23 cellular contexts compared by ENCODE assay signal in genomic region chr1:61781151-61781550, GRCh38. TPM values are rescaled to one million over a fixed set of nuclear protein-coding genes. Genes with fewer than 3 reads are reported as not detected.
DNase-seq lines count a peak whose midpoint lies in the region; ATAC-seq, FAIRE-seq and TF ChIP-seq lines count a peak whose summit lies in the region.
"Had no signal": no experiment of that assay in that cellular context is flagged by ENCODE, and none has a peak within 500 bp of the region (broad histone marks: within the 10 kb centered on the region; RNA-seq: fewer than 3 reads in every experiment).

No MANE protein-coding gene starts in this region.

- POLR2A ChIA-PET in CD4-positive, alpha-beta T cell (lab: Charles Lee), result interaction anchor here (1.2 kb wide), 1 partner anchor 56 kb away, joined by 5 read pairs; the partner anchor contains the start of gene TM2D1
- POLR2A ChIA-PET in CD8-positive, alpha-beta memory T cell (lab: Charles Lee), result no interaction called here
- POLR2A ChIA-PET in K562 (lab: Yijun Ruan, JAX), result interaction anchor here (0.6 to 1.0 kb wide), 2 partner anchors 12 to 117 kb away, joined by 4 read pairs; no protein-coding TSS in a partner anchor

- CTCF ChIA-PET in CD4-positive, alpha-beta T cell (lab: Charles Lee), result no interaction called here
- CTCF ChIA-PET in CD8-positive, alpha-beta memory T cell (lab: Charles Lee), result no interaction called here
- CTCF ChIA-PET in K562 (lab: Yijun Ruan, JAX; ENCODE audit: low intra/inter-chr PET ratio), result no interaction called here

- no peak overlapping the region for H2AFZ ChIP-seq in K562 (ENCODE audit: low read depth, low read length)

- H3K27me3 Mint-ChIP-seq in CD4-positive, alpha-beta T cell, result no peaks in the 10 kb centered on the region
- no peaks in the 10 kb centered on the region for H3K27me3 Mint-ChIP-seq in CD8-positive, alpha-beta memory T cell
- H3K27me3 Mint-ChIP-seq: activated naive CD8-positive, alpha-beta T cell treated with anti-CD3 and anti-CD28 coated beads, Interleukin-2, amount 50 U/mL, for 24 hours had no signal

- H3K27ac ChIP-seq in CD4-positive, alpha-beta T cell (ENCODE audit: low read depth, low read length), result no peak overlapping the region
- H3K27ac ChIP-seq in CD8-positive, alpha-beta memory T cell (ENCODE audit: low read depth, low read length), result no peak overlapping the region
- H3K27ac ChIP-seq in K562 (ENCODE audit: extremely low read depth, low read depth, low read length), result no peak overlapping the region
- H3K27ac ChIP-seq in right atrium auricular region, result no peak overlapping the region
- H3K27ac ChIP-seq: body of pancreas, dorsolateral prefrontal cortex, upper lobe of left lung had no signal

- ATAC-seq in CD4-positive, alpha-beta T cell (ENCODE audit: poor library complexity), result no peak
- peak; percentile 73 for ATAC-seq in K562
- ATAC-seq in stimulated activated naive CD8-positive, alpha-beta T cell treated with anti-CD3 and anti-CD28 coated beads, Interleukin-15, Interleukin-2, amounts not matched to agents 100 U/mL and 50 U/mL, for 24 hours, result no peak
- ATAC-seq: activated naive CD8-positive, alpha-beta T cell treated with anti-CD3 and anti-CD28 coated beads, Interleukin-2, amount 50 U/mL, for 24 hours; body of pancreas had no signal

- in situ Hi-C loops in SK-MEL-5 (cut with HindIII; ENCODE audit: low pct_unique_long_range_greater_than_20kb, low sequenced_read_pairs) (no loop called here), K562 (cut with MboI) (no loop called here)

- peaks cover 54% of the 10 kb centered on the region for H3K4me1 Mint-ChIP-seq in CD4-positive, alpha-beta T cell (ENCODE audit: low read depth)
- H3K4me1 Mint-ChIP-seq in CD8-positive, alpha-beta memory T cell, result peaks cover 52 to 62% (median 60%) of the 10 kb centered on the region in 3 donors
- H3K4me1 Mint-ChIP-seq: CD14-positive monocyte had no signal

- no peak overlapping the region for H3K9ac ChIP-seq in K562 (ENCODE audit: insufficient read depth in 1 of 2, low read depth in 2 of 2, low read length in 2 of 2)

- no peak for TF ChIP-seq RAD21 in K562 (CRISPR knock-in tag; conservative IDR thresholded peaks at IDR 0.05 in 1 of 2, IDR thresholded peaks at IDR 0.05 in 1 of 2)

- TF ChIP-seq EP300 in K562 (IDR thresholded peaks at IDR 0.05; ENCODE audit: low read length), result no peak

- no peak overlapping the region for H3K4me3 ChIP-seq in CD8-positive, alpha-beta memory T cell (ENCODE audit: low read length)
- H3K4me3 ChIP-seq in K562 (no peak overlapping the region), right atrium auricular region (no peak overlapping the region)
- H3K4me3 ChIP-seq: body of pancreas, dorsolateral prefrontal cortex, upper lobe of left lung had no signal

- TF ChIP-seq POLR2A in K562 (conservative IDR thresholded peaks at IDR 0.05), result no peak

- peak overlapping the region; percentile 85 for H3K27ac Mint-ChIP-seq in CD4-positive, alpha-beta T cell
- peak overlapping the region in 7 of 8 donors; percentile 14 to 76 (median 64) for H3K27ac Mint-ChIP-seq in CD8-positive, alpha-beta memory T cell
- H3K27ac Mint-ChIP-seq: activated naive CD8-positive, alpha-beta T cell treated with anti-CD3 and anti-CD28 coated beads, Interleukin-2, amount 50 U/mL, for 24 hours; CD14-positive monocyte had no signal

- no peaks in the 10 kb centered on the region for H4K20me1 ChIP-seq in K562 (replicated peaks; ENCODE audit: control insufficient read depth, insufficient read depth, low read length)

- no peak for TF ChIP-seq CTCF in CD4-positive, alpha-beta T cell (IDR thresholded peaks at IDR 0.05)
- TF ChIP-seq CTCF in K562 (IDR thresholded peaks at IDR 0.05 in 2 of 3, conservative IDR thresholded peaks at IDR 0.05 in 1 of 3; ENCODE audit: insufficient read depth in 2 of 3, low read depth in 1 of 3, low read length in 3 of 3) (no peak), right atrium auricular region (IDR thresholded peaks at IDR 0.05) (no peak)

- no peaks in the 10 kb centered on the region for H3K36me3 ChIP-seq in CD8-positive, alpha-beta memory T cell (ENCODE audit: insufficient read depth, low read length)
- H3K36me3 ChIP-seq in K562 (ENCODE audit: control insufficient read depth, insufficient read depth, low read length) (no peaks in the 10 kb centered on the region), right atrium auricular region (no peaks in the 10 kb centered on the region)

- no peak overlapping the region for H3K4me2 ChIP-seq in K562 (ENCODE audit: insufficient read depth, low read length)

- no peaks in the 10 kb centered on the region for H3K9me3 Mint-ChIP-seq in CD4-positive, alpha-beta T cell
- no peaks in the 10 kb centered on the region for H3K9me3 Mint-ChIP-seq in CD8-positive, alpha-beta memory T cell
- H3K9me3 Mint-ChIP-seq: activated naive CD8-positive, alpha-beta T cell treated with anti-CD3 and anti-CD28 coated beads, Interleukin-2, amount 50 U/mL, for 24 hours; CD14-positive monocyte had no signal

- intact Hi-C loops in CD4-positive, alpha-beta T cell (cut with DNase I, micrococcal nuclease), result loop anchor here (2.0 to 10.0 kb wide), 3 partner anchors 36 to 706 kb away; partner anchors contain the start of gene PATJ (in 1 of the 2)
- intact Hi-C loops in K562 (cut with micrococcal nuclease), result no loop called here
- intact Hi-C loops in posterior cingulate gyrus (cut with DNase I), result no loop called here

- DNase-seq in CD4-positive, alpha-beta T cell, result no peak
- no peak for DNase-seq in CD8-positive, alpha-beta memory T cell
- DNase-seq in SK-MEL-5 (ENCODE audit: low read depth, low spot score), result peak; percentile 62
- peak in 2 of 4 experiments; percentile 30 to 33 for DNase-seq in K562 (ENCODE audit: extremely low read depth in 1 of 4, low spot score in 3 of 4)
- DNase-seq in right atrium auricular region (ENCODE audit: low spot score), result no peak
- DNase-seq in posterior cingulate gyrus, result no peak
- DNase-seq in stimulated activated naive CD8-positive, alpha-beta T cell treated with anti-CD3 and anti-CD28 coated beads, Interleukin-15, Interleukin-2, amounts not matched to agents 100 U/mL and 50 U/mL, for 24 hours, result no peak
- DNase-seq in amniotic stem cell (lab: John Stamatoyannopoulos, UW), result no peak
- DNase-seq: activated CD4-positive, CD25-positive, alpha-beta regulatory T cell treated with anti-CD3 and anti-CD28 coated beads, Interleukin-2, amount 50 U/mL, for 72 hours; activated effector memory CD4-positive, alpha-beta T cell treated with anti-CD3 and anti-CD28 coated beads, Interleukin-2, amount 50 U/mL, for 16 hours; activated naive CD8-positive, alpha-beta T cell treated with anti-CD3 and anti-CD28 coated beads, Interleukin-2, amount 50 U/mL, for 24 hours; body of pancreas; cerebellar nuclear complex; DMS153; dorsolateral prefrontal cortex; NCI-H1417 treated with DMSO at 0.1 percent for 48 hours; SHP77 treated with DMSO at 0.1 percent for 48 hours; stimulated activated CD8-positive, alpha-beta memory T cell treated with anti-CD3 and anti-CD28 coated beads, Interleukin-4, amount 100 ng/mL, for 48 hours; upper lobe of left lung had no signal

- peak; percentile 23 for FAIRE-seq in K562 (lab: Jason Lieb, UNC)
- FAIRE-seq: endothelial cell of umbilical vein, G401.6, GM18507 had no signal

- H3K4me3 Mint-ChIP-seq in CD4-positive, alpha-beta T cell, result peak overlapping the region; percentile 1
- H3K4me3 Mint-ChIP-seq in CD8-positive, alpha-beta memory T cell, result peak overlapping the region in 6 of 7 donors; percentile 1 to 61 (median 18)
- H3K4me3 Mint-ChIP-seq: activated naive CD8-positive, alpha-beta T cell treated with anti-CD3 and anti-CD28 coated beads, Interleukin-2, amount 50 U/mL, for 24 hours; CD14-positive monocyte had no signal

- H3K36me3 Mint-ChIP-seq in CD4-positive, alpha-beta T cell (ENCODE audit: low read depth), result peaks cover 14% of the 10 kb centered on the region
- peaks cover under 1 to 20% (median 7%) of the 10 kb centered on the region in 3 donors for H3K36me3 Mint-ChIP-seq in CD8-positive, alpha-beta memory T cell
- H3K36me3 Mint-ChIP-seq: CD14-positive monocyte had no signal

- no peaks in the 10 kb centered on the region for H3K79me2 ChIP-seq in K562 (ENCODE audit: control insufficient read depth, insufficient read depth, low read length)

- H3K9me3 ChIP-seq in CD4-positive, alpha-beta T cell (ENCODE audit: control insufficient read depth, low read length), result no peaks in the 10 kb centered on the region
- H3K9me3 ChIP-seq in CD8-positive, alpha-beta memory T cell (ENCODE audit: low read length), result no peaks in the 10 kb centered on the region
- H3K9me3 ChIP-seq in K562 (replicated peaks; ENCODE audit: control insufficient read depth, insufficient read depth, low read depth, low read length) (no peaks in the 10 kb centered on the region), right atrium auricular region (no peaks in the 10 kb centered on the region)
- H3K9me3 ChIP-seq: body of pancreas, upper lobe of left lung had no signal

- no peaks in the 10 kb centered on the region for H3K27me3 ChIP-seq in CD4-positive, alpha-beta T cell (ENCODE audit: control insufficient read depth, insufficient read depth, low read length)
- no peaks in the 10 kb centered on the region for H3K27me3 ChIP-seq in CD8-positive, alpha-beta memory T cell (ENCODE audit: insufficient read depth, low read length, poor library complexity, severe bottlenecking)
- H3K27me3 ChIP-seq in K562 (ENCODE audit: control insufficient read depth in 2 of 2, insufficient read depth in 2 of 2, low read length in 2 of 2) (peaks cover 2 to 3% of the 10 kb centered on the region in 2 experiments; a peak in 4 of 5 replicates), right atrium auricular region (no peaks in the 10 kb centered on the region)
- H3K27me3 ChIP-seq: body of pancreas, dorsolateral prefrontal cortex, upper lobe of left lung had no signal

- peaks cover 48% of the 10 kb centered on the region for H3K4me1 ChIP-seq in CD8-positive, alpha-beta memory T cell (ENCODE audit: insufficient read depth, low read length)
- H3K4me1 ChIP-seq in K562 (replicated peaks in 1 of 2; ENCODE audit: control insufficient read depth in 2 of 2, insufficient read depth in 2 of 2, low read length in 2 of 2) (peaks cover 0 to 9% of the 10 kb centered on the region in 2 experiments; a peak in 2 of 5 replicates), right atrium auricular region (no peaks in the 10 kb centered on the region)
- H3K4me1 ChIP-seq: upper lobe of left lung had no signal

- H3K9me1 ChIP-seq in K562 (ENCODE audit: control insufficient read depth, insufficient read depth, low read length), result no peaks in the 10 kb centered on the region

- no TSS peak for BruUV-seq in K562 (replicated peaks; lab: Mats Ljungman, UMichigan)

RNA-seq across cellular contexts. Expression of gene PATJ, which starts 38.9 kb away (rescaled TPM):
- total RNA-seq in CD4-positive, alpha-beta T cell, result 10 to 100 TPM; 50.4 to 54.1 TPM
- 10 to 100 TPM in 1 of 2 experiments, 1 to 10 TPM in 1; 9.8 to 10.3 TPM for total RNA-seq in CD8-positive, alpha-beta memory T cell
- polyA plus RNA-seq in CD8-positive, alpha-beta memory T cell, result 24.4 TPM
- 6.3 and 6.7 TPM in 2 replicates for total RNA-seq in SK-MEL-5 (2014; rRNA removed; shearing (Covaris generic))
- 4.5 and 5.4 TPM in 2 replicates for polyA plus RNA-seq in SK-MEL-5 (2015; cell fraction: cytosol; rRNA removed)
- polyA plus RNA-seq in SK-MEL-5 (2015; cell fraction: nucleus; rRNA removed), result 6.8 and 10.3 TPM in 2 replicates
- total RNA-seq in K562 (2011; cell fraction: chromatin; rRNA removed; ENCODE audit: low replicate concordance), result not detected in 2 replicates
- not detected in 2 replicates for total RNA-seq in K562 (2011; cell fraction: nucleolus; rRNA removed)
- total RNA-seq in K562 (2011; cell fraction: nucleoplasm; rRNA removed), result not detected in 2 replicates
- total RNA-seq in K562 (2014; rRNA removed), result not detected in 2 replicates
- total RNA-seq in K562 (2014; rRNA removed; fragmentation: Illumina TruSeq; extraction: Trizol), result not detected in 2 replicates
- not detected in 2 replicates for total RNA-seq in K562 (2015; rRNA removed; fragmentation: Illumina TruSeq; extraction: Trizol)
- 0.22 and 0.47 TPM in 2 replicates for total RNA-seq in K562 (2021)
- polyA plus RNA-seq in K562 (2011; rRNA removed), result not detected in 2 replicates
- not detected in 2 replicates for polyA plus RNA-seq in K562 (2011; cell fraction: cytosol; rRNA removed)
- not detected in 2 replicates for polyA plus RNA-seq in K562 (2011; cell fraction: nucleus; rRNA removed)
- polyA plus RNA-seq in K562 (2012), result not detected in 2 replicates
- not detected in 2 replicates for polyA plus RNA-seq in K562 (2014; fragmentation: Illumina TruSeq; extraction: Trizol)
- polyA plus RNA-seq in K562 (2014; fragmentation: Nextera tagmentation; extraction: Ambion mirVana), result not detected
- polyA plus RNA-seq in K562 (2014; rRNA removed), result not detected in 2 replicates
- polyA minus RNA-seq in K562 (2011; rRNA and poly(A)+ RNA removed), result not detected in 2 replicates
- polyA minus RNA-seq in K562 (2011; cell fraction: cytosol; rRNA and poly(A)+ RNA removed), result not detected in 2 replicates
- not detected in 2 replicates for polyA minus RNA-seq in K562 (2011; cell fraction: nucleus; rRNA and poly(A)+ RNA removed)
- 10 to 100 TPM; 37.9 to 72.1 TPM for total RNA-seq in right atrium auricular region

RNA-seq across cellular contexts. Expression of gene TM2D1, which starts 56.2 kb away (rescaled TPM):
- total RNA-seq in CD4-positive, alpha-beta T cell, result 10 to 100 TPM; 12.0 to 13.7 TPM
- 10 to 100 TPM; 30.1 to 32.5 TPM for total RNA-seq in CD8-positive, alpha-beta memory T cell
- 37.1 TPM for polyA plus RNA-seq in CD8-positive, alpha-beta memory T cell
- 90.0 and 96.9 TPM in 2 replicates for total RNA-seq in SK-MEL-5 (2014; rRNA removed; shearing (Covaris generic))
- polyA plus RNA-seq in SK-MEL-5 (2015; cell fraction: cytosol; rRNA removed), result 88.7 and 97.5 TPM in 2 replicates
- 41.5 and 50.3 TPM in 2 replicates for polyA plus RNA-seq in SK-MEL-5 (2015; cell fraction: nucleus; rRNA removed)
- total RNA-seq in K562 (2011; cell fraction: chromatin; rRNA removed; ENCODE audit: low replicate concordance), result 41.3 and 96.7 TPM in 2 replicates
- 50.5 and 53.5 TPM in 2 replicates for total RNA-seq in K562 (2011; cell fraction: nucleolus; rRNA removed)
- total RNA-seq in K562 (2011; cell fraction: nucleoplasm; rRNA removed), result 74.2 and 89.5 TPM in 2 replicates
- 49.6 and 56.7 TPM in 2 replicates for total RNA-seq in K562 (2014; rRNA removed)
- 42.3 and 44.8 TPM in 2 replicates for total RNA-seq in K562 (2014; rRNA removed; fragmentation: Illumina TruSeq; extraction: Trizol)
- 40.3 and 45.5 TPM in 2 replicates for total RNA-seq in K562 (2015; rRNA removed; fragmentation: Illumina TruSeq; extraction: Trizol)
- 24.5 and 24.8 TPM in 2 replicates for total RNA-seq in K562 (2021)
- polyA plus RNA-seq in K562 (2011; rRNA removed), result 42.6 and 52.2 TPM in 2 replicates
- 34.1 and 44.1 TPM in 2 replicates for polyA plus RNA-seq in K562 (2011; cell fraction: cytosol; rRNA removed)
- 27.5 and 32.8 TPM in 2 replicates for polyA plus RNA-seq in K562 (2011; cell fraction: nucleus; rRNA removed)
- 34.1 and 37.7 TPM in 2 replicates for polyA plus RNA-seq in K562 (2012)
- 32.3 and 34.7 TPM in 2 replicates for polyA plus RNA-seq in K562 (2014; fragmentation: Illumina TruSeq; extraction: Trizol)
- 10 to 100 TPM; 47.7 to 53.3 TPM for polyA plus RNA-seq in K562 (2014; fragmentation: Nextera tagmentation; extraction: Ambion mirVana)
- 65.2 TPM in 2 replicates for polyA plus RNA-seq in K562 (2014; rRNA removed)
- polyA minus RNA-seq in K562 (2011; rRNA and poly(A)+ RNA removed), result 27.9 and 33.5 TPM in 2 replicates
- polyA minus RNA-seq in K562 (2011; cell fraction: cytosol; rRNA and poly(A)+ RNA removed), result 9.4 and 16.2 TPM in 2 replicates
- 34.3 and 47.2 TPM in 2 replicates for polyA minus RNA-seq in K562 (2011; cell fraction: nucleus; rRNA and poly(A)+ RNA removed)
- total RNA-seq in right atrium auricular region, result 10 to 100 TPM; 46.0 to 79.0 TPM

Comparison
In these comparisons a context has a peak if more than half of its experiments do, and no peak if none do; other contexts are left out.
1. intact Hi-C loops: an anchor here in CD4-positive, alpha-beta T cell (2.0 to 10.0 kb wide); none called in K562 and posterior cingulate gyrus.